Comparison of ENCODE assay signal across 8 cellular contexts in the genomic region with DNA sequence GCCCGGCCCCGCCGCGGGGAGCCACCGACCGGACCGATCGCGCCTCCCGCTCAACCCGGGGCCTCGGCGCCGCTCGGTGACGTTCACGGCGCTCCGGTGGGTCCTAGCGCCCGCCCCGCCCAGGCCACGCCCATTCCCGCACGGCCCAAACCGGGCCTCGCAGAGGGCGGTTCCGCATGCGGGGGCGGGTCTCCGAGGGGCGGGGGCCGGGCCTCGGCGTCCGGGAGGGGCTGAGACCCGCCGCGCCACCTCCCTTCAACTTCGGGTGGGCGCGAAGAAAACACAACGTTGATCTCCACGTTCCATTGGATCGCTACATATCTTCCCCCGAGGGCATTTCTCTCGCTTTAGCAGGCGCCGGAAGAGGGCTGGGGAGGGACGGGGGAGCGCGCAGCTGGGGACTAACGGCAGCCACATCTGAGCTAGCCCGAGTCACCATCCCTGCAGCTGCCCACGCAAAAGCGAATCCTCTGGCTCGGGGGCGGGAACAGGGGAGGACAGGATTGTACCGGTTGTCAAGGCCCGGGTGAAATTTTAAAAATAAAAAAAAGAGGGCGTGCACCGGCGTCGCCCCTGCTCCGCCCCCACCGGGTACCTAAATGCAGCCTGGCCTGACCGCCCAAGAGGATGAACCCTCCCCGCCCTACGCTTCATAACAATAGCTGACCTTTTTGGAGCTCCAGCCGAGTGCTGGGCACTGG. TPM values are rescaled to one million over a fixed set of nuclear protein-coding genes. Genes with fewer than 3 reads are reported as not detected.
DNase-seq lines count a peak whose midpoint lies in the region; ATAC-seq, FAIRE-seq and TF ChIP-seq lines count a peak whose summit lies in the region.

Gene MAD2L2 (minus strand): TSS at position 78 of the 701 bp plus-strand sequence. CDS start 547 bp downstream, outside the sequence.

- TF ChIP-seq EP300 in A549 (IDR thresholded peaks at IDR 0.05), result no peak

- no peak for FAIRE-seq in A549 (lab: Jason Lieb, UNC)

- 3% methylated on average over 17 of the region's 71 CpGs for WGBS in A549 (ENCODE audit: missing lambda C conversion rate)

- CTCF ChIA-PET in A549 (lab: Yijun Ruan, JAX), result interaction anchor here (0.9 to 2.7 kb wide), 3 partner anchors 17 to 58 kb away, joined by 3 to 15 read pairs (median 4); partner anchors contain the start of gene FBXO6

- TF ChIP-seq CTCF in A549 (IDR thresholded peaks at IDR 0.05) (no peak), kidney epithelial cell (IDR thresholded peaks at IDR 0.05; ENCODE audit: insufficient read depth, low read length, poor library complexity, severe bottlenecking) (no peak)

- peaks cover 4% of the 10 kb centered on the region; the same call in 2 of the 3 replicates for H3K4me1 ChIP-seq in A549

- DNase-seq in A549 (ENCODE audit: low read depth in 1 of 2, low spot score in 1 of 2), result peak; percentile 73 to 76
- DNase-seq in NCI-H2227 (lab: John Stamatoyannopoulos, UW; ENCODE audit: unreplicated experiment), result peak; percentile 95
- peak; percentile 92 for DNase-seq in activated CD4-positive, CD25-positive, alpha-beta regulatory T cell treated with anti-CD3 and anti-CD28 coated beads, Interleukin-2, amount 50 U/mL, for 72 hours
- DNase-seq in cerebellar cortex (ENCODE audit: low spot score), result peak; percentile 80
- DNase-seq in kidney epithelial cell (ENCODE audit: low read depth), result peak; percentile 14
- DNase-seq in stimulated activated CD4-positive, alpha-beta T cell treated with anti-CD3 and anti-CD28 coated beads, Interleukin-15, amount 100 ng/mL, for 1 hour (ENCODE audit: low read depth in 1 of 2, low spot score in 1 of 2), result peak; percentile 84 to 91

- H3K9me3 ChIP-seq in A549, result no peaks in the 10 kb centered on the region

- POLR2A ChIA-PET in A549 (lab: Yijun Ruan, JAX), result interaction anchor here (0.7 kb wide), 1 partner anchor 55 kb away, joined by 3 read pairs; the partner anchor contains the start of gene AGTRAP

- TF ChIP-seq RAD21 in A549 (conservative IDR thresholded peaks at IDR 0.05 in 1 of 2, IDR thresholded peaks at IDR 0.05 in 1 of 2), result no peak

- peaks cover 8% of the 10 kb centered on the region for H3K27me3 ChIP-seq in kidney epithelial cell (ENCODE audit: control insufficient read depth, insufficient read depth, low read length)

- TF ChIP-seq POLR2A in A549 (IDR thresholded peaks at IDR 0.05; ENCODE audit: low read length), result no peak

- peak within 1 kb of the TSS; percentile 79 to 99 for H3K27ac ChIP-seq in A549

- no peaks in the 10 kb centered on the region for H3K36me3 ChIP-seq in kidney epithelial cell (ENCODE audit: control insufficient read depth, insufficient read depth, low read length)

- peak within 1 kb of the TSS; percentile 81 for H3K4me3 ChIP-seq in A549
- H3K4me3 ChIP-seq in kidney epithelial cell (ENCODE audit: low read depth, low read length), result peak within 1 kb of the TSS; percentile 93

- H3K4me2 ChIP-seq in A549, result peak within 1 kb of the TSS; percentile 98

- ATAC-seq in A549 (peak; percentile 87 to 95), GM18519 (IDR thresholded peaks at IDR 0.05; ENCODE audit: low FRiP score, unreplicated experiment) (peak; percentile 63), HG03039 (IDR thresholded peaks at IDR 0.05; ENCODE audit: unreplicated experiment) (peak; percentile 76)

TF ChIP-seq in A549, 52 proteins besides CTCF, POLR2A, EP300 and RAD21:
- no peak for TF ChIP-seq NPAS2 (CRISPR knock-in tag; IDR thresholded peaks at IDR 0.05; ENCODE audit: borderline replicate concordance)
- peak in 1 of 2 experiments; percentile 32; a peak in 1 of 5 replicates for TF ChIP-seq JUN (IDR thresholded peaks at IDR 0.05)
- TF ChIP-seq, protein P1, sequence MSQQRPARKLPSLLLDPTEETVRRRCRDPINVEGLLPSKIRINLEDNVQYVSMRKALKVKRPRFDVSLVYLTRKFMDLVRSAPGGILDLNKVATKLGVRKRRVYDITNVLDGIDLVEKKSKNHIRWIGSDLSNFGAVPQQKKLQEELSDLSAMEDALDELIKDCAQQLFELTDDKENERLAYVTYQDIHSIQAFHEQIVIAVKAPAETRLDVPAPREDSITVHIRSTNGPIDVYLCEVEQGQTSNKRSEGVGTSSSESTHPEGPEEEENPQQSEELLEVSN (IDR thresholded peaks at IDR 0.05; ENCODE audit: borderline replicate concordance, low read depth), result 0 out of 2 replicates have a peak, but pooled peaks have one; percentile 24
- no peak for TF ChIP-seq ZSCAN20 (CRISPR knock-in tag; IDR thresholded peaks at IDR 0.05)
- TF ChIP-seq ZFP36 (IDR thresholded peaks at IDR 0.05; ENCODE audit: borderline replicate concordance, partially characterized antibody), result no peak

RNA-seq across cellular contexts. Expression of gene MAD2L2, which starts in this region (rescaled TPM):
- polyA plus RNA-seq in A549 (2011; rRNA removed) (32.5 and 35.4 TPM in 2 replicates), A549 (2017; fragmentation: RNase III; extraction: RNeasy Plus Mini Kit Qiagen cat#74134 plus additional on column Dnase treatment) (30.6 to 31.7 TPM (median 31.2 TPM) in 3 replicates)
- 67.2 and 71.8 TPM in 2 replicates for polyA plus RNA-seq in A549 (2012; cell fraction: cytosol; rRNA removed)
- 52.5 and 53.0 TPM in 2 replicates for polyA plus RNA-seq in A549 (2012; cell fraction: nucleus; rRNA removed)
- polyA minus RNA-seq in A549 (2011; rRNA and poly(A)+ RNA removed), result 34.5 and 39.9 TPM in 2 replicates
- total RNA-seq in kidney epithelial cell, result 89.5 and 96.6 TPM in 2 replicates

Comparison
In these comparisons a context has a peak if more than half of its experiments do, and no peak if none do; other contexts are left out.
1. Peak in every context shown above with its lines: DNase-seq, ATAC-seq, H3K4me3 ChIP-seq and H3K27ac ChIP-seq.
2. DNase-seq: peak in every context shown above with its lines; median percentile 95 in NCI-H2227; 92 in activated CD4-positive, CD25-positive, alpha-beta regulatory T cell treated with anti-CD3 and anti-CD28 coated beads, Interleukin-2, amount 50 U/mL, for 72 hours; 88 in stimulated activated CD4-positive, alpha-beta T cell treated with anti-CD3 and anti-CD28 coated beads, Interleukin-15, amount 100 ng/mL, for 1 hour; 80 in cerebellar cortex; 74 in A549; 14 in kidney epithelial cell.